In genomic region chr12:52964556-52965336, GRCh38 we compare ENCODE assay signal across 3 cellular contexts.
TF ChIP-seq lines count a peak whose summit lies in the region.

No MANE protein-coding gene starts in this region.

TF ChIP-seq in SK-N-SH, 30 proteins besides CTCF, POLR2A, EP300 and RAD21:
- TF ChIP-seq GABPA (IDR thresholded peaks at IDR 0.05; ENCODE audit: low read depth), result no peak
- no peak for TF ChIP-seq NRF1 (IDR thresholded peaks at IDR 0.05; ENCODE audit: low read depth, low read length)
- TF ChIP-seq, protein P1, sequence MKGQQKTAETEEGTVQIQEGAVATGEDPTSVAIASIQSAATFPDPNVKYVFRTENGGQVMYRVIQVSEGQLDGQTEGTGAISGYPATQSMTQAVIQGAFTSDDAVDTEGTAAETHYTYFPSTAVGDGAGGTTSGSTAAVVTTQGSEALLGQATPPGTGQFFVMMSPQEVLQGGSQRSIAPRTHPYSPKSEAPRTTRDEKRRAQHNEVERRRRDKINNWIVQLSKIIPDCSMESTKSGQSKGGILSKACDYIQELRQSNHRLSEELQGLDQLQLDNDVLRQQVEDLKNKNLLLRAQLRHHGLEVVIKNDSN (IDR thresholded peaks at IDR 0.05; ENCODE audit: borderline replicate concordance, low read depth), result no peak
- no peak for TF ChIP-seq SMC3 (IDR thresholded peaks at IDR 0.05; ENCODE audit: low read depth, low read length)
- no peak for TF ChIP-seq FOXJ3 (CRISPR knock-in tag; IDR thresholded peaks at IDR 0.05)
- no peak for TF ChIP-seq SIN3A (IDR thresholded peaks at IDR 0.05; ENCODE audit: borderline replicate concordance, low read depth, low read length)
- no peak for TF ChIP-seq EZH2phosphoT487 (IDR thresholded peaks at IDR 0.05; ENCODE audit: borderline replicate concordance, low read depth)
- TF ChIP-seq, protein P2, sequence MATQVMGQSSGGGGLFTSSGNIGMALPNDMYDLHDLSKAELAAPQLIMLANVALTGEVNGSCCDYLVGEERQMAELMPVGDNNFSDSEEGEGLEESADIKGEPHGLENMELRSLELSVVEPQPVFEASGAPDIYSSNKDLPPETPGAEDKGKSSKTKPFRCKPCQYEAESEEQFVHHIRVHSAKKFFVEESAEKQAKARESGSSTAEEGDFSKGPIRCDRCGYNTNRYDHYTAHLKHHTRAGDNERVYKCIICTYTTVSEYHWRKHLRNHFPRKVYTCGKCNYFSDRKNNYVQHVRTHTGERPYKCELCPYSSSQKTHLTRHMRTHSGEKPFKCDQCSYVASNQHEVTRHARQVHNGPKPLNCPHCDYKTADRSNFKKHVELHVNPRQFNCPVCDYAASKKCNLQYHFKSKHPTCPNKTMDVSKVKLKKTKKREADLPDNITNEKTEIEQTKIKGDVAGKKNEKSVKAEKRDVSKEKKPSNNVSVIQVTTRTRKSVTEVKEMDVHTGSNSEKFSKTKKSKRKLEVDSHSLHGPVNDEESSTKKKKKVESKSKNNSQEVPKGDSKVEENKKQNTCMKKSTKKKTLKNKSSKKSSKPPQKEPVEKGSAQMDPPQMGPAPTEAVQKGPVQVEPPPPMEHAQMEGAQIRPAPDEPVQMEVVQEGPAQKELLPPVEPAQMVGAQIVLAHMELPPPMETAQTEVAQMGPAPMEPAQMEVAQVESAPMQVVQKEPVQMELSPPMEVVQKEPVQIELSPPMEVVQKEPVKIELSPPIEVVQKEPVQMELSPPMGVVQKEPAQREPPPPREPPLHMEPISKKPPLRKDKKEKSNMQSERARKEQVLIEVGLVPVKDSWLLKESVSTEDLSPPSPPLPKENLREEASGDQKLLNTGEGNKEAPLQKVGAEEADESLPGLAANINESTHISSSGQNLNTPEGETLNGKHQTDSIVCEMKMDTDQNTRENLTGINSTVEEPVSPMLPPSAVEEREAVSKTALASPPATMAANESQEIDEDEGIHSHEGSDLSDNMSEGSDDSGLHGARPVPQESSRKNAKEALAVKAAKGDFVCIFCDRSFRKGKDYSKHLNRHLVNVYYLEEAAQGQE (IDR thresholded peaks at IDR 0.05; ENCODE audit: low read depth, low read length), result no peak
- TF ChIP-seq TEAD4 (IDR thresholded peaks at IDR 0.05; ENCODE audit: borderline replicate concordance, insufficient read depth), result no peak
- TF ChIP-seq GATA2 (CRISPR knock-in tag; IDR thresholded peaks at IDR 0.05), result no peak
- TF ChIP-seq NFIC (IDR thresholded peaks at IDR 0.05; ENCODE audit: borderline replicate concordance), result no peak
- TF ChIP-seq JUND (IDR thresholded peaks at IDR 0.05), result no peak
- no peak for TF ChIP-seq FOSL2 (IDR thresholded peaks at IDR 0.05; ENCODE audit: borderline replicate concordance, low read depth)
- TF ChIP-seq POLR2AphosphoS5 (IDR thresholded peaks at IDR 0.05; ENCODE audit: low read depth, low read length), result no peak
- no peak for TF ChIP-seq ELF1 (IDR thresholded peaks at IDR 0.05)
- no peak for TF ChIP-seq MEF2A (IDR thresholded peaks at IDR 0.05; ENCODE audit: borderline replicate concordance, low read depth)
- no peak for TF ChIP-seq RCOR1 (IDR thresholded peaks at IDR 0.05; ENCODE audit: low read length)
- no peak for TF ChIP-seq MXI1 (IDR thresholded peaks at IDR 0.05; ENCODE audit: low read depth, low read length)
- TF ChIP-seq FOXM1 (IDR thresholded peaks at IDR 0.05; ENCODE audit: low read depth), result no peak

TF ChIP-seq in SK-N-SH treated with all-trans-retinoic acid at 6 μM for 48 hours, 23 proteins besides CTCF, POLR2A, EP300 and RAD21:
- no peak for TF ChIP-seq RARB (CRISPR knock-in tag; IDR thresholded peaks at IDR 0.05)
- no peak for TF ChIP-seq ZFP30 (CRISPR knock-in tag; IDR thresholded peaks at IDR 0.05)
- TF ChIP-seq, protein P3, sequence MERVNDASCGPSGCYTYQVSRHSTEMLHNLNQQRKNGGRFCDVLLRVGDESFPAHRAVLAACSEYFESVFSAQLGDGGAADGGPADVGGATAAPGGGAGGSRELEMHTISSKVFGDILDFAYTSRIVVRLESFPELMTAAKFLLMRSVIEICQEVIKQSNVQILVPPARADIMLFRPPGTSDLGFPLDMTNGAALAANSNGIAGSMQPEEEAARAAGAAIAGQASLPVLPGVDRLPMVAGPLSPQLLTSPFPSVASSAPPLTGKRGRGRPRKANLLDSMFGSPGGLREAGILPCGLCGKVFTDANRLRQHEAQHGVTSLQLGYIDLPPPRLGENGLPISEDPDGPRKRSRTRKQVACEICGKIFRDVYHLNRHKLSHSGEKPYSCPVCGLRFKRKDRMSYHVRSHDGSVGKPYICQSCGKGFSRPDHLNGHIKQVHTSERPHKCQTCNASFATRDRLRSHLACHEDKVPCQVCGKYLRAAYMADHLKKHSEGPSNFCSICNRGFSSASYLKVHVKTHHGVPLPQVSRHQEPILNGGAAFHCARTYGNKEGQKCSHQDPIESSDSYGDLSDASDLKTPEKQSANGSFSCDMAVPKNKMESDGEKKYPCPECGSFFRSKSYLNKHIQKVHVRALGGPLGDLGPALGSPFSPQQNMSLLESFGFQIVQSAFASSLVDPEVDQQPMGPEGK (CRISPR knock-in tag; IDR thresholded peaks at IDR 0.05; ENCODE audit: borderline replicate concordance), result no peak
- no peak for TF ChIP-seq ZFP3 (CRISPR knock-in tag; IDR thresholded peaks at IDR 0.05)
- TF ChIP-seq SNAI2 (CRISPR knock-in tag; IDR thresholded peaks at IDR 0.05), result no peak
- TF ChIP-seq ZNF8 (CRISPR knock-in tag; IDR thresholded peaks at IDR 0.05), result no peak
- no peak for TF ChIP-seq CSDC2 (CRISPR knock-in tag; IDR thresholded peaks at IDR 0.05)
- no peak for TF ChIP-seq TOX (CRISPR knock-in tag; IDR thresholded peaks at IDR 0.05; ENCODE audit: borderline replicate concordance)
- no peak for TF ChIP-seq ZNF565 (CRISPR knock-in tag; conservative IDR thresholded peaks at IDR 0.05; ENCODE audit: low read depth)
- TF ChIP-seq, protein P4, sequence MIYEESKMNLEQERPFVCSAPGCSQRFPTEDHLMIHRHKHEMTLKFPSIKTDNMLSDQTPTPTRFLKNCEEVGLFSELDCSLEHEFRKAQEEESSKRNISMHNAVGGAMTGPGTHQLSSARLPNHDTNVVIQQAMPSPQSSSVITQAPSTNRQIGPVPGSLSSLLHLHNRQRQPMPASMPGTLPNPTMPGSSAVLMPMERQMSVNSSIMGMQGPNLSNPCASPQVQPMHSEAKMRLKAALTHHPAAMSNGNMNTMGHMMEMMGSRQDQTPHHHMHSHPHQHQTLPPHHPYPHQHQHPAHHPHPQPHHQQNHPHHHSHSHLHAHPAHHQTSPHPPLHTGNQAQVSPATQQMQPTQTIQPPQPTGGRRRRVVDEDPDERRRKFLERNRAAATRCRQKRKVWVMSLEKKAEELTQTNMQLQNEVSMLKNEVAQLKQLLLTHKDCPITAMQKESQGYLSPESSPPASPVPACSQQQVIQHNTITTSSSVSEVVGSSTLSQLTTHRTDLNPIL (CRISPR knock-in tag; IDR thresholded peaks at IDR 0.05; ENCODE audit: low read depth), result no peak
- no peak for TF ChIP-seq OSR1 (CRISPR knock-in tag; IDR thresholded peaks at IDR 0.05)
- TF ChIP-seq, protein P5, sequence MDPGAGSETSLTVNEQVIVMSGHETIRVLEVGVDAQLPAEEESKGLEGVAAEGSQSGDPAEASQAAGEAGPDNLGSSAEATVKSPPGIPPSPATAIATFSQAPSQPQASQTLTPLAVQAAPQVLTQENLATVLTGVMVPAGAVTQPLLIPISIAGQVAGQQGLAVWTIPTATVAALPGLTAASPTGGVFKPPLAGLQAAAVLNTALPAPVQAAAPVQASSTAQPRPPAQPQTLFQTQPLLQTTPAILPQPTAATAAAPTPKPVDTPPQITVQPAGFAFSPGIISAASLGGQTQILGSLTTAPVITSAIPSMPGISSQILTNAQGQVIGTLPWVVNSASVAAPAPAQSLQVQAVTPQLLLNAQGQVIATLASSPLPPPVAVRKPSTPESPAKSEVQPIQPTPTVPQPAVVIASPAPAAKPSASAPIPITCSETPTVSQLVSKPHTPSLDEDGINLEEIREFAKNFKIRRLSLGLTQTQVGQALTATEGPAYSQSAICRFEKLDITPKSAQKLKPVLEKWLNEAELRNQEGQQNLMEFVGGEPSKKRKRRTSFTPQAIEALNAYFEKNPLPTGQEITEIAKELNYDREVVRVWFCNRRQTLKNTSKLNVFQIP (CRISPR knock-in tag; IDR thresholded peaks at IDR 0.05; ENCODE audit: borderline replicate concordance, low read depth), result no peak

TF ChIP-seq in H1, 55 proteins besides CTCF, POLR2A, EP300 and RAD21:
- TF ChIP-seq NRF1 (IDR thresholded peaks at IDR 0.05; ENCODE audit: low read depth, low read length) (no peak), EZH2 (IDR thresholded peaks at IDR 0.05; ENCODE audit: low read depth, low read length, severe bottlenecking) (no peak), SRF (IDR thresholded peaks at IDR 0.05; ENCODE audit: low read depth, low read length) (no peak), SAP30 (IDR thresholded peaks at IDR 0.05; ENCODE audit: insufficient read depth, insufficient replicate concordance, low read length) (no peak), BACH1 (IDR thresholded peaks at IDR 0.05; ENCODE audit: low read length) (no peak), YY1 (IDR thresholded peaks at IDR 0.05; ENCODE audit: low read depth, low read length) (no peak), TAF7 (optimal IDR thresholded peaks at IDR 0.05; ENCODE audit: borderline replicate concordance, low read depth, low read length) (no peak), SUZ12 (IDR thresholded peaks at IDR 0.05; ENCODE audit: low read length) (no peak), POLR2AphosphoS5 (IDR thresholded peaks at IDR 0.05; ENCODE audit: low read depth, low read length) (no peak), SIX5 (IDR thresholded peaks at IDR 0.05; ENCODE audit: low read depth, low read length) (no peak), ASH2L (IDR thresholded peaks at IDR 0.05; ENCODE audit: low read length) (peak; percentile 47), EGR1 (IDR thresholded peaks at IDR 0.05; ENCODE audit: borderline replicate concordance, low read depth, low read length) (no peak), RNF2 (IDR thresholded peaks at IDR 0.05; ENCODE audit: borderline replicate concordance, low read depth, low read length, missing control alignments, poor library complexity, severe bottlenecking) (no peak), BRCA1 (IDR thresholded peaks at IDR 0.05; ENCODE audit: low read depth, low read length) (no peak), CEBPB (IDR thresholded peaks at IDR 0.05; ENCODE audit: low read depth, low read length) (no peak), SP1 (IDR thresholded peaks at IDR 0.05; ENCODE audit: low read depth, low read length) (no peak), KDM4A (IDR thresholded peaks at IDR 0.05; ENCODE audit: low read depth, low read length, severe bottlenecking) (peak; percentile 36), GABPA (IDR thresholded peaks at IDR 0.05; ENCODE audit: borderline replicate concordance, insufficient read depth, low read length) (no peak), POU5F1 (IDR thresholded peaks at IDR 0.05; ENCODE audit: low read depth, low read length) (no peak), USF2 (IDR thresholded peaks at IDR 0.05; ENCODE audit: low read length) (no peak), TBP (IDR thresholded peaks at IDR 0.05; ENCODE audit: low read depth, low read length) (no peak), JUN (IDR thresholded peaks at IDR 0.05; ENCODE audit: low read depth, low read length) (no peak), ZNF274 (IDR thresholded peaks at IDR 0.05; ENCODE audit: borderline replicate concordance, extremely low read depth, low read length) (no peak), SIRT6 (IDR thresholded peaks at IDR 0.05; ENCODE audit: low read length) (no peak), E2F6 (IDR thresholded peaks at IDR 0.05) (peak; percentile 6; the same call in 1 of the 2 replicates), SP4 (IDR thresholded peaks at IDR 0.05; ENCODE audit: low read length) (no peak), FOSL1 (IDR thresholded peaks at IDR 0.05; ENCODE audit: insufficient read depth, low read depth, low read length) (no peak), SIN3A (conservative IDR thresholded peaks at IDR 0.05 in 1 of 2, IDR thresholded peaks at IDR 0.05 in 1 of 2; ENCODE audit: low read depth in 1 of 2, low read length in 2 of 2) (no peak), RXRA (IDR thresholded peaks at IDR 0.05; ENCODE audit: insufficient read depth, low read depth, low read length) (no peak), CBX8 (IDR thresholded peaks at IDR 0.05; ENCODE audit: borderline replicate concordance, low read depth, low read length) (no peak), TEAD4 (IDR thresholded peaks at IDR 0.05; ENCODE audit: low read depth, low read length) (peak; percentile 75), HDAC2 (IDR thresholded peaks at IDR 0.05; ENCODE audit: borderline replicate concordance in 1 of 2, low read depth in 2 of 2, low read length in 2 of 2) (no peak), CREB1 (IDR thresholded peaks at IDR 0.05) (no peak), GTF2F1 (IDR thresholded peaks at IDR 0.05; ENCODE audit: borderline replicate concordance, low read depth, low read length) (no peak)
- TF ChIP-seq, protein P6, sequence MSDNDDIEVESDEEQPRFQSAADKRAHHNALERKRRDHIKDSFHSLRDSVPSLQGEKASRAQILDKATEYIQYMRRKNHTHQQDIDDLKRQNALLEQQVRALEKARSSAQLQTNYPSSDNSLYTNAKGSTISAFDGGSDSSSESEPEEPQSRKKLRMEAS (IDR thresholded peaks at IDR 0.05), result no peak; the same call in 1 of the 2 replicates
